In the genomic region with DNA sequence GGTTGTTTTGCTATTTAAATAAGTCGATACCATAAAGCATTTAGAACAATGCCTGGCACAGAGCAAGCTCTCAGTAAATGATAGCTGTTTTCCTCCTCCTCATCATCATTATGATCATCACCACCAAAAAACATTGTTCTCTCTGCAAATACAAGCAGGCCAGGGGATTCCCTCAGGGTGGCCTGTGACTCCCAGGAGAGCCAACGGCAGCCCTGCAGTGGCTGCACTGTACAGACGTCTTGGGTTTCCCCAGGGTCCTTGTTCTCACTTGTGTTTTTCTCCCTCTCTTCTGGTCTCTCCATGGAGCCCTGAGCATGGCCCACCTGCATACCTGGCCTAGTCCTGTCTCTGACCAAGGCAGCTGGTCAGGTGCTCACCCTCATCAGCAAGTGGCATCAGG, we compare ENCODE assay signal across 20 cellular contexts.
DNase-seq lines count a peak whose midpoint lies in the region; ATAC-seq and TF ChIP-seq lines count a peak whose summit lies in the region.
"Had no signal": no experiment of that assay in that cellular context is flagged by ENCODE, and none has a peak within 500 bp of the region (broad histone marks: within the 10 kb centered on the region; RNA-seq: fewer than 3 reads in every experiment).

No MANE protein-coding gene starts in this region.

- no peak overlapping the region for H2BK120ac ChIP-seq in H9 (ENCODE audit: low read depth, low read length, poor library complexity, severe bottlenecking)

- no peak overlapping the region for H2AFZ ChIP-seq in H9 (ENCODE audit: low read length)

- no peak overlapping the region for H3K27ac ChIP-seq in BLaER1 treated with 17β-estradiol and CSF1 and Interleukin-3, amounts not matched to agents 10 nM and 100 nM
- no peak overlapping the region for H3K27ac ChIP-seq in CD4-positive, alpha-beta memory T cell (ENCODE audit: low read depth, low read length)
- H3K27ac ChIP-seq in H9 (ENCODE audit: insufficient read length, low read depth, low read length): no peak overlapping the region
- H3K27ac ChIP-seq: C4-2B had no signal

- H3K4me1 Mint-ChIP-seq in CD4-positive, alpha-beta memory T cell: peaks cover 32 to 71% (median 51%) of the 10 kb centered on the region in 4 donors
- no peaks in the 10 kb centered on the region for H3K4me1 Mint-ChIP-seq in activated B cell treated with CpG ODN at 0.5 μM for 24 hours
- peaks cover 6% of the 10 kb centered on the region for H3K4me1 Mint-ChIP-seq in stimulated activated memory B cell treated with anti-CD40 and anti-IgM and Interleukin-4, amounts not matched to agents 10 μg/mL and 1 μg/mL and 100 μg/mL, for 72 hours
- H3K4me1 Mint-ChIP-seq in H9: peaks cover 24 to 39% of the 10 kb centered on the region in 2 experiments

- no peak overlapping the region for H2AK5ac ChIP-seq in H9 (ENCODE audit: insufficient read length, low read length)

- no peak overlapping the region for H2BK12ac ChIP-seq in H9 (ENCODE audit: insufficient read length, low read depth, low read length)

- H3K4me3 ChIP-seq in BLaER1 treated with 17β-estradiol and CSF1 and Interleukin-3, amounts not matched to agents 10 nM and 100 nM: no peak overlapping the region
- H3K4me3 ChIP-seq in CD4-positive, alpha-beta memory T cell (ENCODE audit: low read length in 2 of 2): no peak overlapping the region
- H3K4me3 ChIP-seq: MG63 had no signal

- H4K91ac ChIP-seq in H9 (ENCODE audit: insufficient read length, low read depth, low read length): no peak overlapping the region

- H4K5ac ChIP-seq in H9 (ENCODE audit: insufficient read length, low read depth, low read length): no peak overlapping the region

- no peak overlapping the region for H3K23ac ChIP-seq in H9 (ENCODE audit: insufficient read length, low read depth, low read length)

- H3K36me3 Mint-ChIP-seq in CD4-positive, alpha-beta memory T cell: no peaks in the 10 kb centered on the region
- H3K36me3 Mint-ChIP-seq in activated B cell treated with CpG ODN at 0.5 μM for 24 hours (ENCODE audit: low read depth) (no peaks in the 10 kb centered on the region), H9 (ENCODE audit: insufficient read depth in 1 of 3, low read depth in 3 of 3) (peaks cover 0 to 3% (median 0%) of the 10 kb centered on the region in 3 experiments; a peak in 2 of 7 replicates)
- no peaks in the 10 kb centered on the region for H3K36me3 Mint-ChIP-seq in stimulated activated memory B cell treated with anti-CD40 and anti-IgM and Interleukin-4, amounts not matched to agents 10 μg/mL and 1 μg/mL and 100 μg/mL, for 72 hours

- no peak overlapping the region for H2BK15ac ChIP-seq in H9 (ENCODE audit: low read depth, low read length)

- intact Hi-C loops in CD4-positive, alpha-beta memory T cell (cut with micrococcal nuclease): no loop called here
- intact Hi-C loops in activated B cell treated with CpG ODN at 0.5 μM for 24 hours (cut with micrococcal nuclease): no loop called here

- no peak overlapping the region for H2BK20ac ChIP-seq in H9 (ENCODE audit: low read depth, low read length, poor library complexity, severe bottlenecking)

- no peaks in the 10 kb centered on the region for H3K27me3 Mint-ChIP-seq in CD4-positive, alpha-beta memory T cell
- H3K27me3 Mint-ChIP-seq in activated B cell treated with CpG ODN at 0.5 μM for 24 hours (no peaks in the 10 kb centered on the region), H9 (ENCODE audit: low read depth) (no peaks in the 10 kb centered on the region; the same call in 1 of the 2 replicates)
- H3K27me3 Mint-ChIP-seq in stimulated activated memory B cell treated with anti-CD40 and anti-IgM and Interleukin-4, amounts not matched to agents 10 μg/mL and 1 μg/mL and 100 μg/mL, for 72 hours: peaks cover 8% of the 10 kb centered on the region

- CTCF ChIA-PET in CD4-positive, alpha-beta memory T cell (lab: Charles Lee; ENCODE audit: partially characterized antibody): interaction anchor here (1.0 kb wide), 1 partner anchor 8 kb away, joined by 6 read pairs; no protein-coding TSS in a partner anchor
- CTCF ChIA-PET in activated B cell treated with CpG ODN at 0.5 μM for 24 hours (lab: Charles Lee): no interaction called here

- POLR2A ChIA-PET in CD4-positive, alpha-beta memory T cell (lab: Charles Lee; ENCODE audit: partially characterized antibody): interaction anchor here (3.9 kb wide), 1 partner anchor 75 kb away, joined by 19 read pairs; a partner anchor contains a TSS
- POLR2A ChIA-PET in activated B cell treated with CpG ODN at 0.5 μM for 24 hours (lab: Charles Lee): no interaction called here

- no peaks in the 10 kb centered on the region for H3K27me3 ChIP-seq in BLaER1 treated with 17β-estradiol and CSF1 and Interleukin-3, amounts not matched to agents 10 nM and 100 nM
- H3K27me3 ChIP-seq in CD4-positive, alpha-beta memory T cell (ENCODE audit: insufficient read depth, low read length): no peaks in the 10 kb centered on the region
- no peaks in the 10 kb centered on the region for H3K27me3 ChIP-seq in H9 (ENCODE audit: insufficient read depth, low read length)
- H3K27me3 ChIP-seq: MG63 had no signal

- peak overlapping the region in 4 of 7 donors; percentile 9 to 74 (median 12) for H3K27ac Mint-ChIP-seq in CD4-positive, alpha-beta memory T cell
- H3K27ac Mint-ChIP-seq in activated B cell treated with CpG ODN at 0.5 μM for 24 hours (no peak overlapping the region), H9 (peak overlapping the region in 1 of 3 experiments; percentile 25; a peak in 1 of 7 replicates)
- peak overlapping the region; percentile 33 for H3K27ac Mint-ChIP-seq in stimulated activated memory B cell treated with anti-CD40 and anti-IgM and Interleukin-4, amounts not matched to agents 10 μg/mL and 1 μg/mL and 100 μg/mL, for 72 hours

- peaks cover 0 to 67% (median 31%) of the 10 kb centered on the region in 11 experiments; a peak in 8 of 22 replicates for H4K20me1 ChIP-seq in BLaER1 treated with 17β-estradiol and CSF1 and Interleukin-3, amounts not matched to agents 10 nM and 100 nM
- no peaks in the 10 kb centered on the region for H4K20me1 ChIP-seq in H9 (ENCODE audit: control insufficient read depth, insufficient read depth, insufficient read length)

- peak overlapping the region in 8 of 11 experiments; percentile 17 to 62 (median 37); a peak in 13 of 22 replicates for H3K4me2 ChIP-seq in BLaER1 treated with 17β-estradiol and CSF1 and Interleukin-3, amounts not matched to agents 10 nM and 100 nM
- H3K4me2 ChIP-seq in H9 (ENCODE audit: insufficient read depth, insufficient read length, low read length): no peak overlapping the region
- H3K4me2 ChIP-seq: SK-N-SH had no signal

- no peaks in the 10 kb centered on the region for H3K23me2 ChIP-seq in H9 (ENCODE audit: insufficient read length, low read depth, low read length, poor library complexity, severe bottlenecking)

- H3K18ac ChIP-seq in H9 (ENCODE audit: insufficient read length, low read depth, low read length): no peak overlapping the region

- H3K4ac ChIP-seq in H9 (ENCODE audit: low read depth, low read length): no peak overlapping the region

- H3K79me1 ChIP-seq in H9 (ENCODE audit: insufficient read depth, low read depth, low read length, poor library complexity, severe bottlenecking): no peaks in the 10 kb centered on the region

- no peaks in the 10 kb centered on the region for H3K36me3 ChIP-seq in BLaER1 treated with 17β-estradiol and CSF1 and Interleukin-3, amounts not matched to agents 10 nM and 100 nM
- no peaks in the 10 kb centered on the region for H3K36me3 ChIP-seq in CD4-positive, alpha-beta memory T cell (ENCODE audit: insufficient read depth, low read length)
- H3K36me3 ChIP-seq: MG63 had no signal

- H3K79me2 ChIP-seq in H9 (ENCODE audit: insufficient read depth, low read length): no peaks in the 10 kb centered on the region

- TF ChIP-seq CTCF in activated B cell treated with CpG ODN at 0.5 μM for 24 hours (IDR thresholded peaks at IDR 0.05): no peak
- no peak for TF ChIP-seq CTCF in H9 (conservative IDR thresholded peaks at IDR 0.05)

- H4K8ac ChIP-seq in H9 (replicated peaks; ENCODE audit: insufficient read length, low read depth, low read length): no peak overlapping the region

- no peak overlapping the region for H3K9ac ChIP-seq in BLaER1 treated with 17β-estradiol and CSF1 and Interleukin-3, amounts not matched to agents 10 nM and 100 nM
- no peak overlapping the region for H3K9ac ChIP-seq in H9 (ENCODE audit: extremely low read depth, insufficient read length, low read length)
- H3K9ac ChIP-seq: SK-N-SH had no signal

- no peak overlapping the region for H3K4me3 Mint-ChIP-seq in CD4-positive, alpha-beta memory T cell
- H3K4me3 Mint-ChIP-seq in activated B cell treated with CpG ODN at 0.5 μM for 24 hours (no peak overlapping the region), H9 (no peak overlapping the region)
- H3K4me3 Mint-ChIP-seq in stimulated activated memory B cell treated with anti-CD40 and anti-IgM and Interleukin-4, amounts not matched to agents 10 μg/mL and 1 μg/mL and 100 μg/mL, for 72 hours: no peak overlapping the region

- H3K4me1 ChIP-seq in BLaER1 treated with 17β-estradiol and CSF1 and Interleukin-3, amounts not matched to agents 10 nM and 100 nM: peaks cover 20 to 78% (median 32%) of the 10 kb centered on the region in 10 experiments
- H3K4me1 ChIP-seq in CD4-positive, alpha-beta memory T cell (ENCODE audit: insufficient read depth, low read length): peaks cover 42% of the 10 kb centered on the region
- H3K4me1 ChIP-seq in H9 (ENCODE audit: insufficient read depth, low read length): peaks cover 14% of the 10 kb centered on the region
- H3K4me1 ChIP-seq: Caco-2 had no signal

- peak; percentile 14 for ATAC-seq in activated B cell treated with CpG ODN at 0.5 μM for 24 hours (ENCODE audit: low read depth)
- ATAC-seq in stimulated activated memory B cell treated with anti-CD40 and anti-IgM and Interleukin-4, amounts not matched to agents 10 μg/mL and 1 μg/mL and 100 μg/mL, for 72 hours: peak; percentile 45
- no peak for ATAC-seq in HG03442 (IDR thresholded peaks at IDR 0.05; ENCODE audit: unreplicated experiment)

- H3K56ac ChIP-seq in H9 (ENCODE audit: insufficient read length, low read depth, low read length): no peak overlapping the region

- no peak overlapping the region for H3K14ac ChIP-seq in H9 (ENCODE audit: insufficient read depth, low read length)

- H3K9me3 ChIP-seq in BLaER1 treated with 17β-estradiol and CSF1 and Interleukin-3, amounts not matched to agents 10 nM and 100 nM (replicated peaks in 1 of 11): peaks cover under 1 to 9% (median 3%) of the 10 kb centered on the region in 11 experiments; a peak in 15 of 22 replicates
- H3K9me3 ChIP-seq in CD4-positive, alpha-beta memory T cell (ENCODE audit: control insufficient read depth in 1 of 2, low read length in 2 of 2): no peaks in the 10 kb centered on the region
- no peaks in the 10 kb centered on the region for H3K9me3 ChIP-seq in H9 (ENCODE audit: control insufficient read depth, low read depth, low read length)
- H3K9me3 ChIP-seq: Caco-2, MG63, SK-N-SH had no signal

- no peak overlapping the region for H2BK5ac ChIP-seq in H9 (ENCODE audit: insufficient read length, low read length)

- no peak for DNase-seq in CD4-positive, alpha-beta memory T cell
- DNase-seq in activated B cell treated with CpG ODN at 0.5 μM for 24 hours (no peak), AML-193 (lab: John Stamatoyannopoulos, UW) (no peak), NOMO-1 treated with DMSO at 0.1 percent for 48 hours (lab: John Stamatoyannopoulos, UW; ENCODE audit: unreplicated experiment) (no peak), H9 (no peak)
- DNase-seq: ACHN, Caco-2, DND-41, GOT3, MG63, NCI-H1930, NCI-H2227 treated with DMSO at 0.1 percent for 48 hours, NCI-H510A treated with DMSO at 0.1 percent for 48 hours, NCI-H748 treated with DMSO at 0.1 percent for 48 hours, SIG-M5, SK-N-SH had no signal

- H3K9me3 Mint-ChIP-seq in CD4-positive, alpha-beta memory T cell: no peaks in the 10 kb centered on the region
- H3K9me3 Mint-ChIP-seq in activated B cell treated with CpG ODN at 0.5 μM for 24 hours (no peaks in the 10 kb centered on the region), H9 (peaks cover 0 to 3% of the 10 kb centered on the region in 2 experiments; a peak in 4 of 5 replicates)
- peaks cover 4% of the 10 kb centered on the region for H3K9me3 Mint-ChIP-seq in stimulated activated memory B cell treated with anti-CD40 and anti-IgM and Interleukin-4, amounts not matched to agents 10 μg/mL and 1 μg/mL and 100 μg/mL, for 72 hours

- no CpG with 5 or more reads among the region's 3 CpGs for WGBS in H9 (ENCODE audit: extremely low coverage, insufficient read length, low lambda C conversion rate)

- no peak overlapping the region for H3T11ph ChIP-seq in H9 (ENCODE audit: low read length)
